8 cellular contexts compared by ENCODE assay signal in genomic region chr19:50051224-50051895, GRCh38. TPM values are rescaled to one million over a fixed set of nuclear protein-coding genes. Genes with fewer than 3 reads are reported as not detected.
DNase-seq lines count a peak whose midpoint lies in the region; ATAC-seq and TF ChIP-seq lines count a peak whose summit lies in the region.
"Not testable (repeated sequence)": the region's sequence is repeated elsewhere in the genome, so short reads cannot be mapped to it uniquely, and the experiment has no call there.

No MANE protein-coding gene starts in this region.

- peaks cover 18% of the 10 kb centered on the region for H3K4me1 ChIP-seq in Caco-2
- H3K4me1 ChIP-seq in OCI-LY1 (ENCODE audit: insufficient read depth, low read length, severe bottlenecking); mammary epithelial cell (ENCODE audit: insufficient read depth, low read length); urinary bladder (ENCODE audit: insufficient read depth): not testable (repeated sequence)

- WGBS in mammary epithelial cell (ENCODE audit: low coverage, missing lambda C conversion rate) = 27% methylated on average over 16 of the region's 16 CpGs
- WGBS in urinary bladder = 41% methylated on average over 16 of the region's 16 CpGs

- DNase-seq in Caco-2; activated CD8-positive, alpha-beta T cell treated with anti-CD3 and anti-CD28 coated beads, Interleukin-2, amount 10 ng/mL, durations not matched to agents 7 days and 5 days; fibroblast of pulmonary artery (ENCODE audit: low read depth); mesothelial cell of epicardium (ENCODE audit: low spot score in 2 of 2, unreplicated experiment in 2 of 2); retinal pigment epithelial cell (ENCODE audit: low read depth): not testable (repeated sequence)
- DNase-seq in mammary epithelial cell = peak; percentile 31

- in situ Hi-C loops in mammary epithelial cell (cut with MboI; ENCODE audit: low sequenced_read_pairs in 2 of 2) = not testable (repeated sequence)

- not testable (repeated sequence) for H2AFZ ChIP-seq in OCI-LY1 (ENCODE audit: low read length)
- peak overlapping the region; percentile 81 for H2AFZ ChIP-seq in mammary epithelial cell (ENCODE audit: low read depth, low read length)

- not testable (repeated sequence) for H3F3A ChIP-seq in OCI-LY1 (ENCODE audit: insufficient read depth, low read length)

- TF ChIP-seq CTCF in Caco-2 (IDR thresholded peaks at IDR 0.05; ENCODE audit: insufficient read depth in 1 of 2, low read depth in 1 of 2, low read length in 1 of 2, severe bottlenecking in 1 of 2, unreplicated experiment in 1 of 2); OCI-LY1 (IDR thresholded peaks at IDR 0.05; ENCODE audit: low read length); mammary epithelial cell (conservative IDR thresholded peaks at IDR 0.05 in 1 of 2, IDR thresholded peaks at IDR 0.05 in 1 of 2; ENCODE audit: extremely low read depth in 1 of 2, insufficient read depth in 1 of 2, low read depth in 1 of 2, low read length in 2 of 2); fibroblast of pulmonary artery (IDR thresholded peaks at IDR 0.05; ENCODE audit: low read length, missing control alignments); mesothelial cell of epicardium (IDR thresholded peaks at IDR 0.05; ENCODE audit: unreplicated experiment); retinal pigment epithelial cell (conservative IDR thresholded peaks at IDR 0.05; ENCODE audit: low read depth, low read length): not testable (repeated sequence)

- not testable (repeated sequence) for H3K9me2 ChIP-seq in OCI-LY1 (ENCODE audit: low read depth, low read length)

- BruUV-seq in Caco-2 (replicated peaks; lab: Mats Ljungman, UMichigan) = not testable (repeated sequence)
- BruUV-seq in mammary epithelial cell (replicated peaks; lab: Mats Ljungman, UMichigan) = TSS peak; percentile 31

- 0 out of 2 replicates have a peak overlapping the region, but pooled peaks have one; percentile 59 for H3K4me2 ChIP-seq in OCI-LY1 (ENCODE audit: low read length)
- peak overlapping the region; percentile 77 for H3K4me2 ChIP-seq in mammary epithelial cell (ENCODE audit: insufficient read depth, low read depth, low read length)

- H3K4me3 Mint-ChIP-seq in Caco-2 (ENCODE audit: unreplicated experiment) = peak overlapping the region; percentile 76
- peak overlapping the region; percentile 79 for H3K4me3 Mint-ChIP-seq in activated CD8-positive, alpha-beta T cell treated with anti-CD3 and anti-CD28 coated beads, Interleukin-2, amount 10 ng/mL, durations not matched to agents 7 days and 5 days
- H3K4me3 Mint-ChIP-seq in mesothelial cell of epicardium = peak overlapping the region; percentile 68

- H3K9me3 Mint-ChIP-seq in Caco-2 (ENCODE audit: unreplicated experiment) = not testable (repeated sequence)
- H3K9me3 Mint-ChIP-seq in activated CD8-positive, alpha-beta T cell treated with anti-CD3 and anti-CD28 coated beads, Interleukin-2, amount 10 ng/mL, durations not matched to agents 7 days and 5 days (ENCODE audit: insufficient read depth) = peaks cover 20% of the 10 kb centered on the region
- peaks cover 35% of the 10 kb centered on the region for H3K9me3 Mint-ChIP-seq in mesothelial cell of epicardium

- CTCF ChIA-PET in Caco-2 (lab: Charles Lee); activated CD8-positive, alpha-beta T cell treated with anti-CD3 and anti-CD28 coated beads, Interleukin-2, amount 10 ng/mL, durations not matched to agents 7 days and 5 days (lab: Charles Lee); mammary epithelial cell (lab: Charles Lee; ENCODE audit: low non-redundant PET): not testable (repeated sequence)

- dilution Hi-C loops in mammary epithelial cell (cut with HindIII; ENCODE audit: low sequenced_read_pairs) = not testable (repeated sequence)

- peaks cover 11% of the 10 kb centered on the region; the same call in 1 of the 2 replicates for H3K9me3 ChIP-seq in Caco-2
- not testable (repeated sequence) for H3K9me3 ChIP-seq in OCI-LY1 (ENCODE audit: low read length)
- peaks cover 37% of the 10 kb centered on the region for H3K9me3 ChIP-seq in mammary epithelial cell (replicated peaks; ENCODE audit: insufficient read depth, low read length)

- POLR2A ChIA-PET in Caco-2 (lab: Charles Lee) = interaction anchor here (0.6 kb wide), 1 partner anchor 141 kb away, joined by 3 read pairs; no protein-coding TSS in a partner anchor
- POLR2A ChIA-PET in activated CD8-positive, alpha-beta T cell treated with anti-CD3 and anti-CD28 coated beads, Interleukin-2, amount 10 ng/mL, durations not matched to agents 7 days and 5 days (lab: Charles Lee) = not testable (repeated sequence)

- not testable (repeated sequence) for H3K27me3 ChIP-seq in Caco-2 (replicated peaks; ENCODE audit: control insufficient read depth, insufficient read depth, low read length); OCI-LY1 (ENCODE audit: insufficient read depth, low read length); mammary epithelial cell (ENCODE audit: insufficient read depth, low read length)

- peak; percentile 3 for ATAC-seq in activated CD8-positive, alpha-beta T cell treated with anti-CD3 and anti-CD28 coated beads, Interleukin-2, amount 10 ng/mL, durations not matched to agents 7 days and 5 days

- not testable (repeated sequence) for H3K27ac ChIP-seq in OCI-LY1 (ENCODE audit: low read depth, low read length, poor library complexity, severe bottlenecking); urinary bladder (ENCODE audit: low read depth)
- H3K27ac ChIP-seq in mammary epithelial cell (ENCODE audit: insufficient read depth, low read depth, low read length) = peak overlapping the region; percentile 39

- H3K27ac Mint-ChIP-seq in Caco-2 (ENCODE audit: unreplicated experiment) = peak overlapping the region; percentile 86
- H3K27ac Mint-ChIP-seq in activated CD8-positive, alpha-beta T cell treated with anti-CD3 and anti-CD28 coated beads, Interleukin-2, amount 10 ng/mL, durations not matched to agents 7 days and 5 days = not testable (repeated sequence)
- peak overlapping the region; percentile 14 for H3K27ac Mint-ChIP-seq in mesothelial cell of epicardium

- not testable (repeated sequence) for H3K79me2 ChIP-seq in OCI-LY1 (ENCODE audit: insufficient read depth, low read length); mammary epithelial cell (ENCODE audit: insufficient read depth, low read length)

- H3K4me1 Mint-ChIP-seq in Caco-2 (ENCODE audit: low read depth, unreplicated experiment) = peaks cover 13% of the 10 kb centered on the region
- peaks cover 18% of the 10 kb centered on the region for H3K4me1 Mint-ChIP-seq in activated CD8-positive, alpha-beta T cell treated with anti-CD3 and anti-CD28 coated beads, Interleukin-2, amount 10 ng/mL, durations not matched to agents 7 days and 5 days (ENCODE audit: low read depth)
- H3K4me1 Mint-ChIP-seq in mesothelial cell of epicardium = not testable (repeated sequence)

- H3K4me3 ChIP-seq in Caco-2 (ENCODE audit: low read depth, low read length) (peak overlapping the region; percentile 56), OCI-LY1 (ENCODE audit: low read depth, low read length, poor library complexity, severe bottlenecking) (peak overlapping the region; percentile 47), mammary epithelial cell (replicated peaks in 1 of 3; ENCODE audit: insufficient read depth in 1 of 3, low read depth in 2 of 3, low read length in 3 of 3) (peak overlapping the region; percentile 24 to 55 (median 40)), fibroblast of pulmonary artery (replicated peaks; ENCODE audit: low read depth, low read length) (peak overlapping the region; percentile 59), retinal pigment epithelial cell (ENCODE audit: low read length) (peak overlapping the region; percentile 56), urinary bladder (ENCODE audit: low read depth, low read length) (peak overlapping the region; percentile 37)

- not testable (repeated sequence) for H4K20me1 ChIP-seq in OCI-LY1 (ENCODE audit: insufficient read depth, low read length); mammary epithelial cell (ENCODE audit: insufficient read depth, low read length)

- intact Hi-C loops in Caco-2 (cut with micrococcal nuclease; ENCODE audit: unreplicated experiment) (loop anchor here (2.0 kb wide), 1 partner anchor 27 kb away; the partner anchor contains the start of gene VRK3), mammary epithelial cell (cut with micrococcal nuclease) (loop anchor here (2.0 kb wide), 1 partner anchor 27 kb away; the partner anchor contains the start of gene VRK3)

- H3K9ac ChIP-seq in OCI-LY1 (ENCODE audit: low read length) = not testable (repeated sequence)
- H3K9ac ChIP-seq in mammary epithelial cell (ENCODE audit: insufficient read depth, low read length) = peak overlapping the region; percentile 56

- H3K27me3 Mint-ChIP-seq in Caco-2 (ENCODE audit: insufficient read depth, unreplicated experiment); activated CD8-positive, alpha-beta T cell treated with anti-CD3 and anti-CD28 coated beads, Interleukin-2, amount 10 ng/mL, durations not matched to agents 7 days and 5 days (ENCODE audit: low read depth); mesothelial cell of epicardium (ENCODE audit: low read depth): not testable (repeated sequence)

- not testable (repeated sequence) for H3K36me3 ChIP-seq in Caco-2 (ENCODE audit: control insufficient read depth, insufficient read depth, low read length); mammary epithelial cell (ENCODE audit: insufficient read depth, low read length); urinary bladder (ENCODE audit: insufficient read depth)
- H3K36me3 ChIP-seq in OCI-LY1 (ENCODE audit: insufficient read depth, low read length) = peaks cover 23% of the 10 kb centered on the region

- H3K36me3 Mint-ChIP-seq in Caco-2 (ENCODE audit: insufficient read depth, unreplicated experiment) = peaks cover 44% of the 10 kb centered on the region
- peaks cover 27% of the 10 kb centered on the region for H3K36me3 Mint-ChIP-seq in activated CD8-positive, alpha-beta T cell treated with anti-CD3 and anti-CD28 coated beads, Interleukin-2, amount 10 ng/mL, durations not matched to agents 7 days and 5 days (ENCODE audit: low read depth)
- peaks cover 26% of the 10 kb centered on the region for H3K36me3 Mint-ChIP-seq in mesothelial cell of epicardium

RNA-seq across cellular contexts. Expression of gene ZNF473, which starts 25.6 kb away (rescaled TPM):
- total RNA-seq in Caco-2 (2022) (22.3 and 24.9 TPM in 2 replicates), mammary epithelial cell (10 to 100 TPM; 11.0 to 12.0 TPM), mesothelial cell of epicardium (11.1 to 13.1 TPM (median 12.4 TPM) in 3 replicates), urinary bladder (7.7 TPM)
- 1 to 10 TPM; 8.3 to 9.0 TPM for total RNA-seq in activated CD8-positive, alpha-beta T cell treated with anti-CD3 and anti-CD28 coated beads, Interleukin-2, amount 10 ng/mL, durations not matched to agents 7 days and 5 days
- polyA plus RNA-seq in mammary epithelial cell (5.6 TPM), urinary bladder (4.8 TPM)
- 6.6 TPM for polyA minus RNA-seq in mammary epithelial cell

RNA-seq across cellular contexts. Expression of gene VRK3, which starts 26.2 kb away (rescaled TPM):
- 44.2 and 46.3 TPM in 2 replicates for total RNA-seq in Caco-2 (2022)
- total RNA-seq in activated CD8-positive, alpha-beta T cell treated with anti-CD3 and anti-CD28 coated beads, Interleukin-2, amount 10 ng/mL, durations not matched to agents 7 days and 5 days = 10 to 100 TPM; 67.7 to 74.8 TPM
- total RNA-seq in mammary epithelial cell = 10 to 100 TPM; 20.7 to 32.8 TPM
- 25.1 TPM for polyA plus RNA-seq in mammary epithelial cell
- polyA minus RNA-seq in mammary epithelial cell = 25.5 TPM
- total RNA-seq in mesothelial cell of epicardium = 40.1 to 42.0 TPM (median 40.6 TPM) in 3 replicates
- 17.8 TPM for total RNA-seq in urinary bladder
- 24.4 TPM for polyA plus RNA-seq in urinary bladder
